Comparison of ENCODE assay signal across 8 cellular contexts in the genomic region with DNA sequence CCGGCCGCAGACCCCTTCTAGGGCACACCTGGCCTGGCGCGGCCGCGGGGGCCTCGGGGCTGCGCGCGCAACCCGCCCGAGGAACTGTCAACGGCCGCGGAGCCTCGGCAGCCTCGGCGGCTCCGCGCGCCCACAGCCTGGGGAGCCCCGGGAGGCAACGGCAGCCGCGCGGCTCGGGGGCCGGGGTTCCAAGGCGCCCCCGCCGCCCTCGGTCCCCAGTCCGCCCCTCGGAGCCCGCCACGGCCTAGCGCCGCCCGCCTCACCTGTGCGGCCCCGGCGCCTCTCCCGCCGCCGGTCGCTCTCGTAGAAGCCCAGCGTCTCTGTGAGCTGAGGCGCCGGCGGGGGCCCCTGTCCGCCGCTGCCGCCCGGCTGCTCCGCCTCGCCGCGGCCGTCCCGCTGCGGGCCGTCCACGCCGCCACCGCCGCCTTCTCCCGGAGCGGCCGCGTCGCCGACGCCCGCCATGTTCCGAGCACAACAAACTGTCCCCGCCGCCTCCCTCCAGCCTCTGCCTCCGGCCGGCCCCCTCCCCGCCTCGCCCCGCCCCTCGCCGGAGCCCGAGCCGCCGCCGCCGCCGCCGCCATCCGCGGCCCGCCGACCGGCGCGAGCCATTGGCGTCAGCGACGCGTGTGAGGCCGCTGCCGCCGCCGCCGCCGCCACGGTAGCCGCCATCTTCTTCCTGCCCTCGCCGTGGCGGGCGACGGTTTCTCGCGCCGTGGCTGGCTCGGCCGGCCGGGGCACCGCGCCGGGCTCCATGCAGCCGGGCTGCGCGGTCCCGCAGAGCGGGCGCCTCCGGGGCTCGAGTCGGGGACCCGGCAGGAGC. TPM values are rescaled to one million over a fixed set of nuclear protein-coding genes. Genes with fewer than 3 reads are reported as not detected.
DNase-seq lines count a peak whose midpoint lies in the region; ATAC-seq and TF ChIP-seq lines count a peak whose summit lies in the region.

A gene with protein sequence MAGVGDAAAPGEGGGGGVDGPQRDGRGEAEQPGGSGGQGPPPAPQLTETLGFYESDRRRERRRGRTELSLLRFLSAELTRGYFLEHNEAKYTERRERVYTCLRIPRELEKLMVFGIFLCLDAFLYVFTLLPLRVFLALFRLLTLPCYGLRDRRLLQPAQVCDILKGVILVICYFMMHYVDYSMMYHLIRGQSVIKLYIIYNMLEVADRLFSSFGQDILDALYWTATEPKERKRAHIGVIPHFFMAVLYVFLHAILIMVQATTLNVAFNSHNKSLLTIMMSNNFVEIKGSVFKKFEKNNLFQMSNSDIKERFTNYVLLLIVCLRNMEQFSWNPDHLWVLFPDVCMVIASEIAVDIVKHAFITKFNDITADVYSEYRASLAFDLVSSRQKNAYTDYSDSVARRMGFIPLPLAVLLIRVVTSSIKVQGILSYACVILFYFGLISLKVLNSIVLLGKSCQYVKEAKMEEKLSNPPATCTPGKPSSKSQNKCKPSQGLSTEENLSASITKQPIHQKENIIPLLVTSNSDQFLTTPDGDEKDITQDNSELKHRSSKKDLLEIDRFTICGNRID (minus strand): TSS at position 476 of the 820 bp plus-strand sequence. CDS start 14 bp downstream, at position 462.

- peak in 1 of 2 donors; percentile 47 for TF ChIP-seq POLR2A in Peyer's patch (IDR thresholded peaks at IDR 0.05)

- DNase-seq in CD4-positive, CD25-positive, alpha-beta regulatory T cell, result peak; percentile 71 to 74 (median 74)
- peak; percentile 73 to 91 (median 90) for DNase-seq in Peyer's patch
- peak; percentile 74 for DNase-seq in activated T-helper 2 cell treated with anti-CD3 and anti-CD28 coated beads, Interferon-gamma antibody, Interleukin-2, Interleukin-4, amounts not matched to agents 10 μg/mL and 5 μg/mL and 100 μg/mL, durations not matched to agents 14 hours and 24 hours and 36 hours (ENCODE audit: low spot score)
- DNase-seq in fibroblast of peridontal ligament (ENCODE audit: extremely low read depth), result peak; percentile 39
- DNase-seq in natural killer cell, result peak; percentile 70
- peak; percentile 86 for DNase-seq in stimulated activated naive CD8-positive, alpha-beta T cell treated with anti-CD3 and anti-CD28 coated beads, Interleukin-15, Interleukin-2, amounts not matched to agents 100 U/mL and 50 U/mL, for 24 hours

- H3K4me1 Mint-ChIP-seq in CD4-positive, CD25-positive, alpha-beta regulatory T cell, result peaks cover 27 to 67% (median 45%) of the 10 kb centered on the region in 4 donors
- H3K4me1 Mint-ChIP-seq in activated T-helper 2 cell treated with anti-CD3 and anti-CD28 coated beads, Interferon-gamma antibody, Interleukin-2, Interleukin-4, amounts not matched to agents 10 μg/mL and 5 μg/mL and 100 μg/mL, durations not matched to agents 14 hours and 24 hours and 36 hours (ENCODE audit: low read depth), result peaks cover 48% of the 10 kb centered on the region
- H3K4me1 Mint-ChIP-seq in natural killer cell, result peaks cover 37 to 58% of the 10 kb centered on the region in 2 donors

- H3K36me3 Mint-ChIP-seq in CD4-positive, CD25-positive, alpha-beta regulatory T cell, result no peaks in the 10 kb centered on the region
- peaks cover 33% of the 10 kb centered on the region for H3K36me3 Mint-ChIP-seq in activated T-helper 2 cell treated with anti-CD3 and anti-CD28 coated beads, Interferon-gamma antibody, Interleukin-2, Interleukin-4, amounts not matched to agents 10 μg/mL and 5 μg/mL and 100 μg/mL, durations not matched to agents 14 hours and 24 hours and 36 hours (ENCODE audit: low read depth)
- H3K36me3 Mint-ChIP-seq in natural killer cell, result no peaks in the 10 kb centered on the region

- H3K4me1 ChIP-seq in CD4-positive, CD25-positive, alpha-beta regulatory T cell (ENCODE audit: control insufficient read depth, insufficient read depth, low read length, poor library complexity, severe bottlenecking), result peaks cover 48% of the 10 kb centered on the region
- H3K4me1 ChIP-seq in Peyer's patch, result peaks cover 0 to 23% (median 6%) of the 10 kb centered on the region in 4 donors

- TF ChIP-seq CTCF in Peyer's patch (IDR thresholded peaks at IDR 0.05), result no peak
- no peak for TF ChIP-seq CTCF in natural killer cell (IDR thresholded peaks at IDR 0.05)

- H3K27ac ChIP-seq in CD4-positive, CD25-positive, alpha-beta regulatory T cell (ENCODE audit: insufficient read depth, low read length, poor library complexity, severe bottlenecking), result peak within 1 kb of the TSS; percentile 77
- H3K27ac ChIP-seq in Peyer's patch, result peak within 1 kb of the TSS; percentile 95 to 99 (median 96)

- intact Hi-C loops in activated T-helper 2 cell treated with anti-CD3 and anti-CD28 coated beads, Interferon-gamma antibody, Interleukin-2, Interleukin-4, amounts not matched to agents 10 μg/mL and 5 μg/mL and 100 μg/mL, durations not matched to agents 14 hours and 24 hours and 36 hours (cut with micrococcal nuclease), result loop anchor here (1.0 to 10.0 kb wide), 7 partner anchors 10 to 1589 kb away; a partner anchor contains a TSS
- intact Hi-C loops in natural killer cell (cut with micrococcal nuclease), result loop anchor here (10.0 kb wide), 1 partner anchor 1221 kb away; a partner anchor contains a TSS

- H3K9me3 ChIP-seq in CD4-positive, CD25-positive, alpha-beta regulatory T cell (ENCODE audit: control insufficient read depth in 2 of 2, low read length in 2 of 2), result no peaks in the 10 kb centered on the region
- H3K9me3 ChIP-seq in Peyer's patch, result no peaks in the 10 kb centered on the region

- H3K27ac Mint-ChIP-seq in CD4-positive, CD25-positive, alpha-beta regulatory T cell, result peak within 1 kb of the TSS; percentile 92 to 97 (median 95)
- peak within 1 kb of the TSS; percentile 98 for H3K27ac Mint-ChIP-seq in activated T-helper 2 cell treated with anti-CD3 and anti-CD28 coated beads, Interferon-gamma antibody, Interleukin-2, Interleukin-4, amounts not matched to agents 10 μg/mL and 5 μg/mL and 100 μg/mL, durations not matched to agents 14 hours and 24 hours and 36 hours
- peak within 1 kb of the TSS; percentile 88 to 90 for H3K27ac Mint-ChIP-seq in natural killer cell

- H3K36me3 ChIP-seq in CD4-positive, CD25-positive, alpha-beta regulatory T cell (ENCODE audit: control insufficient read depth, insufficient read depth, low read length), result no peaks in the 10 kb centered on the region
- H3K36me3 ChIP-seq in Peyer's patch, result no peaks in the 10 kb centered on the region

- H3K4me3 Mint-ChIP-seq in CD4-positive, CD25-positive, alpha-beta regulatory T cell, result peak within 1 kb of the TSS; percentile 92 to 98 (median 94)
- H3K4me3 Mint-ChIP-seq in activated T-helper 2 cell treated with anti-CD3 and anti-CD28 coated beads, Interferon-gamma antibody, Interleukin-2, Interleukin-4, amounts not matched to agents 10 μg/mL and 5 μg/mL and 100 μg/mL, durations not matched to agents 14 hours and 24 hours and 36 hours (ENCODE audit: low read depth), result peak within 1 kb of the TSS; percentile 95
- H3K4me3 Mint-ChIP-seq in natural killer cell, result peak within 1 kb of the TSS; percentile 95

- ATAC-seq in CD4-positive, CD25-positive, alpha-beta regulatory T cell (ENCODE audit: low read depth in 2 of 2), result peak; percentile 68 to 74
- ATAC-seq in GM19328 (IDR thresholded peaks at IDR 0.05; ENCODE audit: unreplicated experiment) (peak; percentile 71), HG03457 (IDR thresholded peaks at IDR 0.05; ENCODE audit: unreplicated experiment) (peak; percentile 51), natural killer cell (peak; percentile 76 to 87 (median 81))
- peak; percentile 81 for ATAC-seq in stimulated activated naive CD8-positive, alpha-beta T cell treated with anti-CD3 and anti-CD28 coated beads, Interleukin-15, Interleukin-2, amounts not matched to agents 100 U/mL and 50 U/mL, for 24 hours

- H3K9me3 Mint-ChIP-seq in CD4-positive, CD25-positive, alpha-beta regulatory T cell, result peaks cover 0 to 2% (median 0%) of the 10 kb centered on the region in 7 donors
- no peaks in the 10 kb centered on the region for H3K9me3 Mint-ChIP-seq in activated T-helper 2 cell treated with anti-CD3 and anti-CD28 coated beads, Interferon-gamma antibody, Interleukin-2, Interleukin-4, amounts not matched to agents 10 μg/mL and 5 μg/mL and 100 μg/mL, durations not matched to agents 14 hours and 24 hours and 36 hours
- H3K9me3 Mint-ChIP-seq in natural killer cell, result no peaks in the 10 kb centered on the region

- peaks cover 4% of the 10 kb centered on the region for H3K27me3 Mint-ChIP-seq in CD4-positive, CD25-positive, alpha-beta regulatory T cell
- H3K27me3 Mint-ChIP-seq in activated T-helper 2 cell treated with anti-CD3 and anti-CD28 coated beads, Interferon-gamma antibody, Interleukin-2, Interleukin-4, amounts not matched to agents 10 μg/mL and 5 μg/mL and 100 μg/mL, durations not matched to agents 14 hours and 24 hours and 36 hours (ENCODE audit: low read depth), result no peaks in the 10 kb centered on the region
- no peaks in the 10 kb centered on the region for H3K27me3 Mint-ChIP-seq in natural killer cell (ENCODE audit: low read depth in 2 of 2)

- peak within 1 kb of the TSS; percentile 97 for H3K4me3 ChIP-seq in CD4-positive, CD25-positive, alpha-beta regulatory T cell (ENCODE audit: low read depth, low read length)
- H3K4me3 ChIP-seq in Peyer's patch, result peak within 1 kb of the TSS; percentile 87 to 97 (median 95)

- H3K27me3 ChIP-seq in CD4-positive, CD25-positive, alpha-beta regulatory T cell (ENCODE audit: control insufficient read depth, insufficient read depth, low read length), result no peaks in the 10 kb centered on the region
- H3K27me3 ChIP-seq in Peyer's patch, result no peaks in the 10 kb centered on the region

RNA-seq across cellular contexts. Expression of the gene that starts here (rescaled TPM):
- 86.8 TPM for total RNA-seq in CD4-positive, CD25-positive, alpha-beta regulatory T cell
- polyA plus RNA-seq in CD4-positive, CD25-positive, alpha-beta regulatory T cell, result 10 to 100 TPM; 26.0 to 35.3 (median 32.6) TPM
- total RNA-seq in Peyer's patch, result 10 to 100 TPM; 22.4 to 43.7 (median 33.7) TPM
- total RNA-seq in activated T-helper 2 cell treated with anti-CD3 and anti-CD28 coated beads, Interferon-gamma antibody, Interleukin-2, Interleukin-4, amounts not matched to agents 10 μg/mL and 5 μg/mL and 100 μg/mL, durations not matched to agents 14 hours and 24 hours and 36 hours, result 28.1 and 32.9 TPM in 2 replicates
- 10 to 100 TPM; 52.5 to 67.5 (median 52.7) TPM for total RNA-seq in natural killer cell

Comparison
In these comparisons a context has a peak if more than half of its experiments do, and no peak if none do; other contexts are left out.
1. Peak in every context shown above with its lines: DNase-seq, ATAC-seq, H3K4me3 ChIP-seq and H3K27ac ChIP-seq.
2. DNase-seq: peak in every context shown above with its lines; median percentile 90 in Peyer's patch; 86 in stimulated activated naive CD8-positive, alpha-beta T cell treated with anti-CD3 and anti-CD28 coated beads, Interleukin-15, Interleukin-2, amounts not matched to agents 100 U/mL and 50 U/mL, for 24 hours; 74 in CD4-positive, CD25-positive, alpha-beta regulatory T cell; 74 in activated T-helper 2 cell treated with anti-CD3 and anti-CD28 coated beads, Interferon-gamma antibody, Interleukin-2, Interleukin-4, amounts not matched to agents 10 μg/mL and 5 μg/mL and 100 μg/mL, durations not matched to agents 14 hours and 24 hours and 36 hours; 70 in natural killer cell; 39 in fibroblast of peridontal ligament.